ENCODE assay signal across 16 cellular contexts in genomic region chr18:79890638-79891037, GRCh38.
DNase-seq lines count a peak whose midpoint lies in the region; ATAC-seq and TF ChIP-seq lines count a peak whose summit lies in the region.
"Had no signal": no experiment of that assay in that cellular context is flagged by ENCODE, and none has a peak within 500 bp of the region (broad histone marks: within the 10 kb centered on the region; RNA-seq: fewer than 3 reads in every experiment).

No MANE protein-coding gene starts in this region.

- H3K4me1 ChIP-seq in PC-9 (replicated peaks; ENCODE audit: insufficient read depth), result no peaks in the 10 kb centered on the region

- H3K9me3 Mint-ChIP-seq in activated T-cell treated with anti-CD3 and anti-CD28 coated beads, Interleukin-2, amount 50 U/mL, for 4 hours, result peaks cover 60% of the 10 kb centered on the region
- peaks cover 68% of the 10 kb centered on the region for H3K9me3 Mint-ChIP-seq in activated CD4-positive, alpha-beta memory T cell treated with anti-CD3 and anti-CD28 coated beads for 36 hours
- peaks cover 49% of the 10 kb centered on the region for H3K9me3 Mint-ChIP-seq in stimulated activated effector memory CD8-positive, alpha-beta T cell treated with anti-CD3 and anti-CD28 coated beads, Interleukin-12 subunit alpha, Interleukin-12 subunit beta, amount 100 ng/mL, for 72 hours

- POLR2A ChIA-PET in PC-9 (lab: Charles Lee; ENCODE audit: unreplicated experiment), result no interaction called here
- POLR2A ChIA-PET in activated CD4-positive, alpha-beta memory T cell treated with anti-CD3 and anti-CD28 coated beads for 36 hours (lab: Charles Lee), result no interaction called here

- H3K4me1 Mint-ChIP-seq in activated T-cell treated with anti-CD3 and anti-CD28 coated beads, Interleukin-2, amount 50 U/mL, for 4 hours (ENCODE audit: low read depth), result peaks cover 2% of the 10 kb centered on the region
- peaks cover 9% of the 10 kb centered on the region for H3K4me1 Mint-ChIP-seq in activated CD4-positive, alpha-beta memory T cell treated with anti-CD3 and anti-CD28 coated beads for 36 hours (ENCODE audit: low read depth)
- H3K4me1 Mint-ChIP-seq in stimulated activated effector memory CD8-positive, alpha-beta T cell treated with anti-CD3 and anti-CD28 coated beads, Interleukin-12 subunit alpha, Interleukin-12 subunit beta, amount 100 ng/mL, for 72 hours, result peaks cover 11% of the 10 kb centered on the region
- H3K4me1 Mint-ChIP-seq: CD14-positive monocyte had no signal

- H3K27me3 ChIP-seq in PC-9 (ENCODE audit: insufficient read depth, low read depth), result peaks cover 18% of the 10 kb centered on the region; the same call in 1 of the 2 replicates
- H3K27me3 ChIP-seq in MG63, result no peaks in the 10 kb centered on the region

- H3K9me3 ChIP-seq in PC-9 (ENCODE audit: insufficient read depth, low read depth) (peaks cover 10% of the 10 kb centered on the region), MG63 (peaks cover 29% of the 10 kb centered on the region)

- ATAC-seq in activated T-cell treated with anti-CD3 and anti-CD28 coated beads, Interleukin-2, amount 50 U/mL, for 4 hours, result peak; percentile 71 to 84
- peak; percentile 88 for ATAC-seq in stimulated activated effector memory CD8-positive, alpha-beta T cell treated with anti-CD3 and anti-CD28 coated beads, Interleukin-12 subunit alpha, Interleukin-12 subunit beta, amount 100 ng/mL, for 72 hours

- no peak overlapping the region for H3K4me3 ChIP-seq in PC-9
- H3K4me3 ChIP-seq in MG63, result no peak overlapping the region

- 0 out of 2 replicates have a peak, but pooled peaks cover 6% of the 10 kb centered on the region for H3F3A ChIP-seq in PC-9 (ENCODE audit: insufficient read depth, low read depth)

- no peaks in the 10 kb centered on the region for H3K9me2 ChIP-seq in PC-9 (ENCODE audit: insufficient read depth)

- H2AFZ ChIP-seq in PC-9, result no peak overlapping the region

- no peak overlapping the region for H3K27ac ChIP-seq in PC-9
- H3K27ac ChIP-seq: RWPE1 had no signal

- intact Hi-C loops in PC-9 (cut with micrococcal nuclease; ENCODE audit: unreplicated experiment), result no loop called here
- intact Hi-C loops in activated CD4-positive, alpha-beta memory T cell treated with anti-CD3 and anti-CD28 coated beads for 36 hours (cut with micrococcal nuclease), result loop anchor here (2.0 kb wide), 2 partner anchors 60 to 72 kb away; partner anchors contain the start of gene SLC66A2

- CTCF ChIA-PET in PC-9 (lab: Charles Lee), result no interaction called here
- CTCF ChIA-PET in activated CD4-positive, alpha-beta memory T cell treated with anti-CD3 and anti-CD28 coated beads for 36 hours (lab: Charles Lee), result no interaction called here

- no peaks in the 10 kb centered on the region for H4K20me1 ChIP-seq in PC-9 (ENCODE audit: insufficient read depth)

- no peak for TF ChIP-seq CTCF in PC-9 (conservative IDR thresholded peaks at IDR 0.05)

- no peak overlapping the region for H3K4me3 Mint-ChIP-seq in activated T-cell treated with anti-CD3 and anti-CD28 coated beads, Interleukin-2, amount 50 U/mL, for 4 hours
- H3K4me3 Mint-ChIP-seq in activated CD4-positive, alpha-beta memory T cell treated with anti-CD3 and anti-CD28 coated beads for 36 hours, result no peak overlapping the region
- H3K4me3 Mint-ChIP-seq in stimulated activated effector memory CD8-positive, alpha-beta T cell treated with anti-CD3 and anti-CD28 coated beads, Interleukin-12 subunit alpha, Interleukin-12 subunit beta, amount 100 ng/mL, for 72 hours, result no peak overlapping the region
- H3K4me3 Mint-ChIP-seq: CD14-positive monocyte had no signal

- no TSS peak for BruUV-seq in PC-9 (replicated peaks; lab: Mats Ljungman, UMichigan)

- no peaks in the 10 kb centered on the region for H3K36me3 Mint-ChIP-seq in activated T-cell treated with anti-CD3 and anti-CD28 coated beads, Interleukin-2, amount 50 U/mL, for 4 hours (ENCODE audit: insufficient read depth)
- peaks cover 2% of the 10 kb centered on the region for H3K36me3 Mint-ChIP-seq in activated CD4-positive, alpha-beta memory T cell treated with anti-CD3 and anti-CD28 coated beads for 36 hours
- no peaks in the 10 kb centered on the region for H3K36me3 Mint-ChIP-seq in stimulated activated effector memory CD8-positive, alpha-beta T cell treated with anti-CD3 and anti-CD28 coated beads, Interleukin-12 subunit alpha, Interleukin-12 subunit beta, amount 100 ng/mL, for 72 hours
- H3K36me3 Mint-ChIP-seq: CD14-positive monocyte had no signal

- no peak for DNase-seq in activated T-cell treated with anti-CD3 and anti-CD28 coated beads, Interleukin-2, amount 50 U/mL, for 4 hours
- no peak for DNase-seq in activated T-cell treated with anti-CD3 and anti-CD28 coated beads, Interleukin-2, amount 50 U/mL, for 1 hour
- DNase-seq in PC-9 (no peak), NOMO-1 (lab: John Stamatoyannopoulos, UW; ENCODE audit: unreplicated experiment in 2 of 2) (no peak), MG63 (no peak)
- DNase-seq in activated CD4-positive, alpha-beta memory T cell treated with anti-CD3 and anti-CD28 coated beads for 36 hours, result peak; percentile 49
- DNase-seq in stimulated activated effector memory CD8-positive, alpha-beta T cell treated with anti-CD3 and anti-CD28 coated beads, Interleukin-12 subunit alpha, Interleukin-12 subunit beta, amount 100 ng/mL, for 72 hours (ENCODE audit: low spot score in 2 of 2), result no peak
- DNase-seq: ACHN; AML-193; NCI-H1417; NCI-H187 treated with DMSO at 0.1 percent for 48 hours; NCI-H446; NK-92 treated with Interleukin-12 subunit alpha and Interleukin-12 subunit beta, amount 100 ng/mL, for 24 hours; OCI-M1 had no signal

- H3K27ac Mint-ChIP-seq in activated CD4-positive, alpha-beta memory T cell treated with anti-CD3 and anti-CD28 coated beads for 36 hours, result peak overlapping the region; percentile 76
- no peak overlapping the region for H3K27ac Mint-ChIP-seq in stimulated activated effector memory CD8-positive, alpha-beta T cell treated with anti-CD3 and anti-CD28 coated beads, Interleukin-12 subunit alpha, Interleukin-12 subunit beta, amount 100 ng/mL, for 72 hours

- no peaks in the 10 kb centered on the region for H3K36me3 ChIP-seq in PC-9 (ENCODE audit: low read depth)
- no peaks in the 10 kb centered on the region for H3K36me3 ChIP-seq in MG63

- no peaks in the 10 kb centered on the region for H3K79me2 ChIP-seq in PC-9 (ENCODE audit: low read depth)

- peak overlapping the region; percentile 28 for H3K4me2 ChIP-seq in PC-9

- no peaks in the 10 kb centered on the region for H3K27me3 Mint-ChIP-seq in activated T-cell treated with anti-CD3 and anti-CD28 coated beads, Interleukin-2, amount 50 U/mL, for 4 hours (ENCODE audit: low read depth)
- no peaks in the 10 kb centered on the region for H3K27me3 Mint-ChIP-seq in activated CD4-positive, alpha-beta memory T cell treated with anti-CD3 and anti-CD28 coated beads for 36 hours
